ENCODE assay signal across 8 cellular contexts in genomic region chr1:113928129-113928949, GRCh38. TPM values are rescaled to one million over a fixed set of nuclear protein-coding genes. Genes with fewer than 3 reads are reported as not detected.
DNase-seq lines count a peak whose midpoint lies in the region; ATAC-seq and TF ChIP-seq lines count a peak whose summit lies in the region.

No MANE protein-coding gene starts in this region.

- ATAC-seq in HG02870 (IDR thresholded peaks at IDR 0.05; ENCODE audit: unreplicated experiment) (peak; percentile 29), psoas muscle (no peak), GM18520 (IDR thresholded peaks at IDR 0.05; ENCODE audit: unreplicated experiment) (no peak)

- H3K27ac ChIP-seq in WERI-Rb-1 (peak overlapping the region; percentile 83), psoas muscle (peak overlapping the region; percentile 96)

- no peaks in the 10 kb centered on the region for H3K36me3 ChIP-seq in WERI-Rb-1
- H3K36me3 ChIP-seq in psoas muscle (ENCODE audit: insufficient read depth in 1 of 2, low read depth in 1 of 2), result no peaks in the 10 kb centered on the region

- WGBS in psoas muscle, 3 donors, result 16 to 20% (median 18%) methylated on average over 7 of the region's 7 CpGs

- H3K4me1 ChIP-seq in psoas muscle, result peaks cover 37% of the 10 kb centered on the region

- intact Hi-C loops in psoas muscle (cut with DNase I), result loop anchor here in 1 of 2 donors (2.0 kb wide), 1 partner anchor 16 kb away; no protein-coding TSS in a partner anchor
- intact Hi-C loops in posterior cingulate gyrus (cut with DNase I), result no loop called here

- TF ChIP-seq CTCF in GM12865 (IDR thresholded peaks at IDR 0.05; ENCODE audit: insufficient read depth, low read depth, low read length, missing control alignments) (no peak), WERI-Rb-1 (IDR thresholded peaks at IDR 0.05; ENCODE audit: low read depth, low read length) (no peak), psoas muscle (IDR thresholded peaks at IDR 0.05) (no peak)

- no peaks in the 10 kb centered on the region for H3K27me3 ChIP-seq in WERI-Rb-1 (ENCODE audit: insufficient read depth, low read depth, severe bottlenecking)
- H3K27me3 ChIP-seq in psoas muscle (ENCODE audit: insufficient read depth in 3 of 3, low read length in 2 of 3), result no peaks in the 10 kb centered on the region

- no peaks in the 10 kb centered on the region for H3K9me3 ChIP-seq in WERI-Rb-1 (ENCODE audit: severe bottlenecking)
- no peaks in the 10 kb centered on the region for H3K9me3 ChIP-seq in psoas muscle

- H3K4me3 ChIP-seq in GM12865 (ENCODE audit: low read depth, low read length), result peak overlapping the region; percentile 79
- peak overlapping the region; percentile 99 for H3K4me3 ChIP-seq in WERI-Rb-1 (ENCODE audit: low read depth, low read length)
- H3K4me3 ChIP-seq in psoas muscle, result peak overlapping the region; percentile 86

- DNase-seq in GM12865 (ENCODE audit: low read depth) (peak; percentile 67), WERI-Rb-1 (no peak), globus pallidus (ENCODE audit: low spot score) (peak; percentile 37), psoas muscle (no peak), posterior cingulate gyrus (no peak)
- no peak for DNase-seq in activated CD8-positive, alpha-beta memory T cell treated with anti-CD3 and anti-CD28 coated beads, Interleukin-2, amount 50 U/mL, for 48 hours

RNA-seq across cellular contexts. Expression of gene HIPK1, which starts 0.8 kb away (rescaled TPM):
- 10 to 100 TPM; 56.0 to 80.6 (median 65.3) TPM for total RNA-seq in psoas muscle
- 10 to 100 TPM; 16.8 to 56.0 (median 18.4) TPM for polyA plus RNA-seq in psoas muscle

RNA-seq across cellular contexts. Expression of gene DCLRE1B, which starts 23.2 kb away (rescaled TPM):
- 1 to 10 TPM; 1.8 to 2.3 (median 2.1) TPM for total RNA-seq in psoas muscle
- 1 to 10 TPM; 1.2 to 2.6 (median 2.5) TPM for polyA plus RNA-seq in psoas muscle

RNA-seq across cellular contexts. Expression of gene AP4B1, which starts 23.7 kb away (rescaled TPM):
- total RNA-seq in psoas muscle, result 10 to 100 TPM in 1 of 4 donors, 1 to 10 TPM in 3; 6.8 to 12.0 (median 9.3) TPM
- 10 to 100 TPM in 2 of 3 donors, 1 to 10 TPM in 1; 8.8 to 16.1 (median 11.4) TPM for polyA plus RNA-seq in psoas muscle

RNA-seq across cellular contexts. Expression of gene BCL2L15, which starts 41.0 kb away (rescaled TPM):
- under 1 TPM; 0.05 to 0.44 (median 0.35) TPM for total RNA-seq in psoas muscle
- under 1 TPM; 0.03 to 0.26 (median 0.06) TPM for polyA plus RNA-seq in psoas muscle

RNA-seq across cellular contexts. Expression of gene OLFML3, which starts 50.9 kb away (rescaled TPM):
- total RNA-seq in psoas muscle, result 10 to 100 TPM in 2 of 4 donors, 1 to 10 TPM in 2; 8.2 to 15.8 (median 10.7) TPM
- 10 to 100 TPM in 1 of 3 donors, 1 to 10 TPM in 2; 6.4 to 13.5 (median 9.9) TPM for polyA plus RNA-seq in psoas muscle

Comparison
In these comparisons a context has a peak if more than half of its experiments do, and no peak if none do; other contexts are left out.
1. DNase-seq: peak in GM12865 (single experiment) and globus pallidus (single experiment); none in WERI-Rb-1 (single experiment), psoas muscle (0 of 2), posterior cingulate gyrus (0 of 10) and activated CD8-positive, alpha-beta memory T cell treated with anti-CD3 and anti-CD28 coated beads, Interleukin-2, amount 50 U/mL, for 48 hours (single experiment).
2. Peak in every context shown above with its lines, with median percentiles within 50 percentile points of each other: H3K4me3 ChIP-seq.